8 cellular contexts compared by ENCODE assay signal in the genomic region with DNA sequence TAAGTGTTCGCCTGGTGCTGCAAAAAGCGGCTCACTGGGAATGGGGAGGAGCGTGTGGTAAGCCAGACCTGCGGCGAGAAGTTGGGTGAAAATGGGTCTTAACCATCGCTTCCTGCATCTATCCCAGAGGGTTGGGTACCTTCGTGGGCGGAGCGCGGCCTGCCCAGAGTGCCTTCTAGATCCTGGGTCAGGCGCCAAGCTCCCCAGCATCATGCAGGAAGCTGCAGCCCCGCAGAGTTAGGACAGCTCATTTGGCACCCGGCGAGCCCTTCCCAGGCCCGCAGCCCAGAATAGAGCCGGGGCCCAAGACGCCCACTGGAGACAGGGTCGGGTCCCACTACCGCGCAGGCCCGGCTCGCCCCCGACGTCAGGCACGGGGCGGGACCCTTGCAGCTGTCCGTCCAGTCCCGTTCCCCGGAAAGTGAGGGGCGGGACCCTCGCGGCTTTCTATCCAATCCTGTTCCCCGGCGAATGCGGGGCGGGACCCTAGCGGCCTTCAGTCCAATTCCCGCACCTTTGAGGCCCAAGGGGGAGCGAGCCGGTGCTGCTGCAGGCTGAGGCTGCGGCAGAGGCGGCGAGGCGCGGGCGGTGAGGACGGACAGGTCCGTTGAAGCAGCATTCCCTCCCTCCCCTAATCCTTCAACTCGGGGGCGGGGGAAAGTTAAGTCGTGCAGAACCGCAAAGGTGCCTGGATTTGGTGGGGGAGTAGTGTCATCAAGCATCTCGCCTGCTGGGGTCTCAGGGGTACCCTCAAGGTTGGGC. TPM values are rescaled to one million over a fixed set of nuclear protein-coding genes. Genes with fewer than 3 reads are reported as not detected.
A peak's percentile ranks its signal among the peaks of the same experiment; 100 is the strongest.
DNase-seq lines count a peak whose midpoint lies in the region; ATAC-seq, FAIRE-seq and TF ChIP-seq lines count a peak whose summit lies in the region.

A gene with protein sequence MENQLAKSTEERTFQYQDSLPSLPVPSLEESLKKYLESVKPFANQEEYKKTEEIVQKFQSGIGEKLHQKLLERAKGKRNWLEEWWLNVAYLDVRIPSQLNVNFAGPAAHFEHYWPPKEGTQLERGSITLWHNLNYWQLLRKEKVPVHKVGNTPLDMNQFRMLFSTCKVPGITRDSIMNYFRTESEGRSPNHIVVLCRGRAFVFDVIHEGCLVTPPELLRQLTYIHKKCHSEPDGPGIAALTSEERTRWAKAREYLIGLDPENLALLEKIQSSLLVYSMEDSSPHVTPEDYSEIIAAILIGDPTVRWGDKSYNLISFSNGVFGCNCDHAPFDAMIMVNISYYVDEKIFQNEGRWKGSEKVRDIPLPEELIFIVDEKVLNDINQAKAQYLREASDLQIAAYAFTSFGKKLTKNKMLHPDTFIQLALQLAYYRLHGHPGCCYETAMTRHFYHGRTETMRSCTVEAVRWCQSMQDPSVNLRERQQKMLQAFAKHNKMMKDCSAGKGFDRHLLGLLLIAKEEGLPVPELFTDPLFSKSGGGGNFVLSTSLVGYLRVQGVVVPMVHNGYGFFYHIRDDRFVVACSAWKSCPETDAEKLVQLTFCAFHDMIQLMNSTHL (plus strand): TSS at position 499 of the 762 bp plus-strand sequence. CDS start 3,405 bp downstream, outside the sequence.

- peak within 1 kb of the TSS; percentile 94 to 99 (median 97) for H3K27ac Mint-ChIP-seq in brain

- peaks cover 0 to 31% (median 21%) of the 10 kb centered on the region in 4 donors for H3K4me1 ChIP-seq in sigmoid colon

- peaks cover 47% of the 10 kb centered on the region for H3K36me3 Mint-ChIP-seq in brain

- H3K9me3 Mint-ChIP-seq in brain: peaks cover under 1 to 2% (median 2%) of the 10 kb centered on the region in 5 experiments

- intact Hi-C loops in sigmoid colon (cut with DNase I): loop anchor here (10.0 kb wide), 1 partner anchor 191 kb away; the partner anchor contains the start of gene DMTF1

- peak; percentile 88 for DNase-seq in NCI-H2081 treated with DMSO at 0.1 percent for 48 hours (lab: John Stamatoyannopoulos, UW)
- DNase-seq in iPS DF 4.7 (ENCODE audit: extremely low read depth, low spot score): peak; percentile 68
- peak; percentile 98 for DNase-seq in sigmoid colon

- H3K27ac ChIP-seq in 22Rv1: peak within 1 kb of the TSS; percentile 96
- peak within 1 kb of the TSS; percentile 86 to 93 (median 88) for H3K27ac ChIP-seq in sigmoid colon

- 0 to 1% methylated on average over 53 of the region's 53 CpGs for WGBS in sigmoid colon, 2 donors

- FAIRE-seq in TTC549 (lab: Jason Lieb, UNC): peak; percentile 64

- ATAC-seq in GM18517 (IDR thresholded peaks at IDR 0.05; ENCODE audit: unreplicated experiment): peak; percentile 96
- ATAC-seq in HG03045 (IDR thresholded peaks at IDR 0.05; ENCODE audit: unreplicated experiment): peak; percentile 99

- peak; percentile 34 to 60 for TF ChIP-seq POLR2A in sigmoid colon (IDR thresholded peaks at IDR 0.05)

- H3K4me1 Mint-ChIP-seq in brain: peaks cover 54% of the 10 kb centered on the region

- no peaks in the 10 kb centered on the region for H3K9me3 ChIP-seq in sigmoid colon

- H3K36me3 ChIP-seq in sigmoid colon: peaks cover 6 to 34% (median 13%) of the 10 kb centered on the region in 4 donors

- TF ChIP-seq EP300 in sigmoid colon (IDR thresholded peaks at IDR 0.05): peak in 1 of 4 donors; percentile 10

- H3K27me3 ChIP-seq in sigmoid colon: no peaks in the 10 kb centered on the region

- H3K27me3 Mint-ChIP-seq in brain: peaks cover 8% of the 10 kb centered on the region

- peak within 1 kb of the TSS; percentile 94 to 97 (median 94) for H3K4me3 Mint-ChIP-seq in brain

- TF ChIP-seq CTCF in 22Rv1 (IDR thresholded peaks at IDR 0.05) (no peak), brain (conservative IDR thresholded peaks at IDR 0.05) (no peak), sigmoid colon (IDR thresholded peaks at IDR 0.05) (peak in 1 of 4 experiments; percentile 17)

- peak within 1 kb of the TSS; percentile 58 to 67 (median 61) for H3K4me3 ChIP-seq in sigmoid colon

RNA-seq across cellular contexts. Expression of the gene that starts here (rescaled TPM):
- 2.0 TPM for polyA plus RNA-seq in brain (ENCODE audit: insufficient read depth, low read depth, low replicate concordance)
- 10 to 100 TPM; 12.9 to 15.6 (median 14.0) TPM for total RNA-seq in sigmoid colon
- polyA plus RNA-seq in sigmoid colon: 10 to 100 TPM; 11.9 to 15.5 (median 13.8) TPM

Comparison
In these comparisons a context has a peak if more than half of its experiments do, and no peak if none do; other contexts are left out.
1. Peak in every context shown above with its lines: DNase-seq, ATAC-seq, H3K4me3 ChIP-seq and H3K27ac ChIP-seq.